In the genomic region with DNA sequence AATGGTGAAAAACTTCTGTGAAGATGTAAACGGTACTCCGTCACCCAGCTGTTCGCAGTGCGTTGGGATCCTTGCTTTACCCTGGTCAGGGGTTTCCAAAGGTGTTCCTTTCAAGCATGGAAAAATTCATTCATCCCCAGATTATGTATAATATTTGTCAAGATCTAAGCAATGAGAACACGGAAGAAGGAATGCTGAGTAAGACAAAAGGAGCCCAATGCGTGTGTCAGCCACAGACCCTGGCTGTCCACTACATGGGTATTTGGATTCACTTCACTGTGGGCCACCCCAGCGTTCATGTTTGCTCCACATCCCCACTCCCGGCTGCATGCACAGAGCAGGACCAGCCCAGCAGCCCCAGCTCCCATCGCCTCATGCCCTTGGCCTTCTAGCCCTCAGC, we compare ENCODE assay signal across 28 cellular contexts.
"Had no signal": no experiment of that assay in that cellular context is flagged by ENCODE, and none has a peak within 500 bp of the region (broad histone marks: within the 10 kb centered on the region; RNA-seq: fewer than 3 reads in every experiment).

No MANE protein-coding gene starts in this region.

- H3K4me1 ChIP-seq: ascending aorta, breast epithelium, colonic mucosa, gastrocnemius medialis, heart left ventricle had no signal

- H3K4me3 ChIP-seq: ascending aorta, breast epithelium, cardiac muscle cell, colonic mucosa, gastrocnemius medialis, heart left ventricle had no signal

- H3K9me3 ChIP-seq: ascending aorta, breast epithelium, colonic mucosa, gastrocnemius medialis, heart left ventricle had no signal

- H3K27me3 ChIP-seq: ascending aorta, breast epithelium, cardiac muscle cell, colonic mucosa, foreskin keratinocyte, gastrocnemius medialis, heart left ventricle had no signal

- DNase-seq: activated CD4-positive, alpha-beta memory T cell treated with anti-CD3 and anti-CD28 coated beads, Interleukin-2, amount 10 ng/mL, durations not matched to agents 7 days and 5 days; activated CD4-positive, alpha-beta T cell treated with anti-CD3 and anti-CD28 coated beads for 36 hours; activated CD4-positive, alpha-beta T cell treated with anti-CD3 and anti-CD28 coated beads, Interleukin-2, amount 10 ng/mL, durations not matched to agents 24 days and 14 days; activated CD4-positive, CD25-positive, alpha-beta regulatory T cell; activated CD4-positive, CD25-positive, alpha-beta regulatory T cell treated with anti-CD3 and anti-CD28 coated beads, Interleukin-2, amount 50 U/mL, for 72 hours; activated CD8-positive, alpha-beta memory T cell treated with anti-CD3 and anti-CD28 coated beads, Interleukin-2, amount 50 U/mL, for 48 hours; activated gamma-delta T cell; activated naive CD4-positive, alpha-beta T cell; activated naive CD4-positive, alpha-beta T cell treated with anti-CD3 and anti-CD28 coated beads, Interleukin-2, amount 10 ng/mL, durations not matched to agents 7 days and 5 days; activated naive CD8-positive, alpha-beta T cell treated with anti-CD3 and anti-CD28 coated beads, Interleukin-2, amount 10 ng/mL, durations not matched to agents 7 days and 5 days; activated T-cell treated with anti-CD3 and anti-CD28 coated beads for 4 hours; activated T-cell treated with anti-CD3 and anti-CD28 coated beads, Interleukin-2, amount 50 U/mL, for 24 hours; activated T-cell treated with anti-CD3 and anti-CD28 coated beads, Interleukin-2, amount 50 U/mL, for 72 hours; central memory CD4-positive, alpha-beta T cell; cerebellar nuclear complex; colonic mucosa; effector CD8-positive, alpha-beta T cell; foreskin keratinocyte; gastrocnemius medialis; glutamatergic neuron; heart left ventricle; T-helper 2 cell had no signal

- H3K27ac ChIP-seq: ascending aorta, breast epithelium, cardiac muscle cell, colonic mucosa, foreskin keratinocyte, gastrocnemius medialis, heart left ventricle had no signal

- ATAC-seq: activated CD4-positive, alpha-beta T cell treated with anti-CD3 and anti-CD28 coated beads for 36 hours; activated naive CD4-positive, alpha-beta T cell treated with anti-CD3 and anti-CD28 coated beads, Interleukin-2, amount 50 U/mL, for 72 hours; activated T-cell treated with anti-CD3 and anti-CD28 coated beads, Interleukin-2, amount 50 U/mL, for 72 hours; esophagus mucosa; foreskin keratinocyte; gastrocnemius medialis; heart left ventricle had no signal

- FAIRE-seq: endometrium had no signal

- H3K36me3 ChIP-seq: ascending aorta, breast epithelium, cardiac muscle cell, colonic mucosa, gastrocnemius medialis, heart left ventricle had no signal
